ENCODE assay signal across 2 cellular contexts in the genomic region with DNA sequence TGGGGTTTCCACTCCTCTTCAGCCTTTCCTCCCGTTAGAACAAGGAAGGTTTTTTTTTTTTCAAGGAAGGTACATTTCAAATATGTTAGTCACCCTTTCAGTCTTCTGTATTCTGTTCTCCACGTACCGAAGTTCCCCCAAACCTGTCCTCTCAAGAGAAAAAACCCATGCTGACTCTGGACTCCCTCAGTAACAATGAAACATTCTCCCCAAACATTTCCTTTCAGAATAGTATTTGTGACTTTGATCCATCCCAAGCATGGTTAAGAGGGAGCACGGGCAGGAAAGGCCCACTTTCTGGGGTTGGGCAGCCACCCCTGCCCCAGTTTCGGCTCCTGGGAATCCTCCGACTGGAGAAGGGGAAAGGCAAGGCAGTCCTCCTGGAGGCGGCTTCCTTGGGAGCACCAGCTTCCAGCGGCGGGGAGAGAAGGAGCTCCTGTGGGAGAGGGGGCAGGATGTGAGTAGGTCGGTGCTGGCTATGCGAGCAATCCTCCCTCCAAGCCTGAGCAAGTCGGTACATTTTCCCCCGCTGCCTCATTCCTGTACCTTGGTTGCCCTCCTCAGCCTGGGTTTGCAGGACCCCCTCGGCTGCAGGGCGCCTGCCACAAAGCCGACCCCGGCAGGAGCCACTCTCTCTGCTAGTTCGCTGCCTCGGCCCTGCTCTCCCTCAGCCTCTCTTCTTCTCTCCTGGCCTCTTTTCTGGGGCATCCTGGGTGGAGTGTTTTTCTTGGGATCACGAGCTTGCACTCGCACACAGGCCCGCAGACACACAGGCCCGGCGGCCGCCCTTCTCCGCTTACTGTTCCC.
TF ChIP-seq lines count a peak whose summit lies in the region.

No MANE protein-coding gene starts in this region.

TF ChIP-seq in SK-N-SH treated with all-trans-retinoic acid at 6 μM for 48 hours, 23 proteins besides CTCF, POLR2A, EP300 and RAD21 (continued from another document):
- TF ChIP-seq, protein P1, sequence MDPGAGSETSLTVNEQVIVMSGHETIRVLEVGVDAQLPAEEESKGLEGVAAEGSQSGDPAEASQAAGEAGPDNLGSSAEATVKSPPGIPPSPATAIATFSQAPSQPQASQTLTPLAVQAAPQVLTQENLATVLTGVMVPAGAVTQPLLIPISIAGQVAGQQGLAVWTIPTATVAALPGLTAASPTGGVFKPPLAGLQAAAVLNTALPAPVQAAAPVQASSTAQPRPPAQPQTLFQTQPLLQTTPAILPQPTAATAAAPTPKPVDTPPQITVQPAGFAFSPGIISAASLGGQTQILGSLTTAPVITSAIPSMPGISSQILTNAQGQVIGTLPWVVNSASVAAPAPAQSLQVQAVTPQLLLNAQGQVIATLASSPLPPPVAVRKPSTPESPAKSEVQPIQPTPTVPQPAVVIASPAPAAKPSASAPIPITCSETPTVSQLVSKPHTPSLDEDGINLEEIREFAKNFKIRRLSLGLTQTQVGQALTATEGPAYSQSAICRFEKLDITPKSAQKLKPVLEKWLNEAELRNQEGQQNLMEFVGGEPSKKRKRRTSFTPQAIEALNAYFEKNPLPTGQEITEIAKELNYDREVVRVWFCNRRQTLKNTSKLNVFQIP (CRISPR knock-in tag; IDR thresholded peaks at IDR 0.05; ENCODE audit: borderline replicate concordance, low read depth): no peak
- no peak for TF ChIP-seq BACH2 (CRISPR knock-in tag; IDR thresholded peaks at IDR 0.05; ENCODE audit: borderline replicate concordance)
- TF ChIP-seq ISL1 (CRISPR knock-in tag; IDR thresholded peaks at IDR 0.05): no peak
- TF ChIP-seq ZFP3 (CRISPR knock-in tag; IDR thresholded peaks at IDR 0.05): no peak
- no peak for TF ChIP-seq ZC3H10 (CRISPR knock-in tag; IDR thresholded peaks at IDR 0.05)
- TF ChIP-seq ZNF565 (CRISPR knock-in tag; conservative IDR thresholded peaks at IDR 0.05; ENCODE audit: low read depth): no peak
- no peak for TF ChIP-seq TOX (CRISPR knock-in tag; IDR thresholded peaks at IDR 0.05; ENCODE audit: borderline replicate concordance)
- TF ChIP-seq SNAI2 (CRISPR knock-in tag; IDR thresholded peaks at IDR 0.05): no peak
- no peak for TF ChIP-seq ZNF70 (CRISPR knock-in tag; IDR thresholded peaks at IDR 0.05)
- TF ChIP-seq OSR1 (CRISPR knock-in tag; IDR thresholded peaks at IDR 0.05): no peak
- TF ChIP-seq, protein P2, sequence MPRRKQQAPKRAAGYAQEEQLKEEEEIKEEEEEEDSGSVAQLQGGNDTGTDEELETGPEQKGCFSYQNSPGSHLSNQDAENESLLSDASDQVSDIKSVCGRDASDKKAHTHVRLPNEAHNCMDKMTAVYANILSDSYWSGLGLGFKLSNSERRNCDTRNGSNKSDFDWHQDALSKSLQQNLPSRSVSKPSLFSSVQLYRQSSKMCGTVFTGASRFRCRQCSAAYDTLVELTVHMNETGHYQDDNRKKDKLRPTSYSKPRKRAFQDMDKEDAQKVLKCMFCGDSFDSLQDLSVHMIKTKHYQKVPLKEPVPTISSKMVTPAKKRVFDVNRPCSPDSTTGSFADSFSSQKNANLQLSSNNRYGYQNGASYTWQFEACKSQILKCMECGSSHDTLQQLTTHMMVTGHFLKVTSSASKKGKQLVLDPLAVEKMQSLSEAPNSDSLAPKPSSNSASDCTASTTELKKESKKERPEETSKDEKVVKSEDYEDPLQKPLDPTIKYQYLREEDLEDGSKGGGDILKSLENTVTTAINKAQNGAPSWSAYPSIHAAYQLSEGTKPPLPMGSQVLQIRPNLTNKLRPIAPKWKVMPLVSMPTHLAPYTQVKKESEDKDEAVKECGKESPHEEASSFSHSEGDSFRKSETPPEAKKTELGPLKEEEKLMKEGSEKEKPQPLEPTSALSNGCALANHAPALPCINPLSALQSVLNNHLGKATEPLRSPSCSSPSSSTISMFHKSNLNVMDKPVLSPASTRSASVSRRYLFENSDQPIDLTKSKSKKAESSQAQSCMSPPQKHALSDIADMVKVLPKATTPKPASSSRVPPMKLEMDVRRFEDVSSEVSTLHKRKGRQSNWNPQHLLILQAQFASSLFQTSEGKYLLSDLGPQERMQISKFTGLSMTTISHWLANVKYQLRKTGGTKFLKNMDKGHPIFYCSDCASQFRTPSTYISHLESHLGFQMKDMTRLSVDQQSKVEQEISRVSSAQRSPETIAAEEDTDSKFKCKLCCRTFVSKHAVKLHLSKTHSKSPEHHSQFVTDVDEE (CRISPR knock-in tag; IDR thresholded peaks at IDR 0.05): no peak
- TF ChIP-seq, protein P3, sequence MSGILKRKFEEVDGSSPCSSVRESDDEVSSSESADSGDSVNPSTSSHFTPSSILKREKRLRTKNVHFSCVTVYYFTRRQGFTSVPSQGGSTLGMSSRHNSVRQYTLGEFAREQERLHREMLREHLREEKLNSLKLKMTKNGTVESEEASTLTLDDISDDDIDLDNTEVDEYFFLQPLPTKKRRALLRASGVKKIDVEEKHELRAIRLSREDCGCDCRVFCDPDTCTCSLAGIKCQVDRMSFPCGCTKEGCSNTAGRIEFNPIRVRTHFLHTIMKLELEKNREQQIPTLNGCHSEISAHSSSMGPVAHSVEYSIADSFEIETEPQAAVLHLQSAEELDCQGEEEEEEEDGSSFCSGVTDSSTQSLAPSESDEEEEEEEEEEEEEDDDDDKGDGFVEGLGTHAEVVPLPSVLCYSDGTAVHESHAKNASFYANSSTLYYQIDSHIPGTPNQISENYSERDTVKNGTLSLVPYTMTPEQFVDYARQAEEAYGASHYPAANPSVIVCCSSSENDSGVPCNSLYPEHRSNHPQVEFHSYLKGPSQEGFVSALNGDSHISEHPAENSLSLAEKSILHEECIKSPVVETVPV (CRISPR knock-in tag; IDR thresholded peaks at IDR 0.05): no peak
- TF ChIP-seq, protein P4, sequence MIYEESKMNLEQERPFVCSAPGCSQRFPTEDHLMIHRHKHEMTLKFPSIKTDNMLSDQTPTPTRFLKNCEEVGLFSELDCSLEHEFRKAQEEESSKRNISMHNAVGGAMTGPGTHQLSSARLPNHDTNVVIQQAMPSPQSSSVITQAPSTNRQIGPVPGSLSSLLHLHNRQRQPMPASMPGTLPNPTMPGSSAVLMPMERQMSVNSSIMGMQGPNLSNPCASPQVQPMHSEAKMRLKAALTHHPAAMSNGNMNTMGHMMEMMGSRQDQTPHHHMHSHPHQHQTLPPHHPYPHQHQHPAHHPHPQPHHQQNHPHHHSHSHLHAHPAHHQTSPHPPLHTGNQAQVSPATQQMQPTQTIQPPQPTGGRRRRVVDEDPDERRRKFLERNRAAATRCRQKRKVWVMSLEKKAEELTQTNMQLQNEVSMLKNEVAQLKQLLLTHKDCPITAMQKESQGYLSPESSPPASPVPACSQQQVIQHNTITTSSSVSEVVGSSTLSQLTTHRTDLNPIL (CRISPR knock-in tag; IDR thresholded peaks at IDR 0.05; ENCODE audit: low read depth): no peak
- TF ChIP-seq, protein P5, sequence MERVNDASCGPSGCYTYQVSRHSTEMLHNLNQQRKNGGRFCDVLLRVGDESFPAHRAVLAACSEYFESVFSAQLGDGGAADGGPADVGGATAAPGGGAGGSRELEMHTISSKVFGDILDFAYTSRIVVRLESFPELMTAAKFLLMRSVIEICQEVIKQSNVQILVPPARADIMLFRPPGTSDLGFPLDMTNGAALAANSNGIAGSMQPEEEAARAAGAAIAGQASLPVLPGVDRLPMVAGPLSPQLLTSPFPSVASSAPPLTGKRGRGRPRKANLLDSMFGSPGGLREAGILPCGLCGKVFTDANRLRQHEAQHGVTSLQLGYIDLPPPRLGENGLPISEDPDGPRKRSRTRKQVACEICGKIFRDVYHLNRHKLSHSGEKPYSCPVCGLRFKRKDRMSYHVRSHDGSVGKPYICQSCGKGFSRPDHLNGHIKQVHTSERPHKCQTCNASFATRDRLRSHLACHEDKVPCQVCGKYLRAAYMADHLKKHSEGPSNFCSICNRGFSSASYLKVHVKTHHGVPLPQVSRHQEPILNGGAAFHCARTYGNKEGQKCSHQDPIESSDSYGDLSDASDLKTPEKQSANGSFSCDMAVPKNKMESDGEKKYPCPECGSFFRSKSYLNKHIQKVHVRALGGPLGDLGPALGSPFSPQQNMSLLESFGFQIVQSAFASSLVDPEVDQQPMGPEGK (CRISPR knock-in tag; IDR thresholded peaks at IDR 0.05; ENCODE audit: borderline replicate concordance): no peak

TF ChIP-seq in SK-N-SH, 30 proteins besides CTCF, POLR2A, EP300 and RAD21 (continued from another document):
- TF ChIP-seq, protein P6, sequence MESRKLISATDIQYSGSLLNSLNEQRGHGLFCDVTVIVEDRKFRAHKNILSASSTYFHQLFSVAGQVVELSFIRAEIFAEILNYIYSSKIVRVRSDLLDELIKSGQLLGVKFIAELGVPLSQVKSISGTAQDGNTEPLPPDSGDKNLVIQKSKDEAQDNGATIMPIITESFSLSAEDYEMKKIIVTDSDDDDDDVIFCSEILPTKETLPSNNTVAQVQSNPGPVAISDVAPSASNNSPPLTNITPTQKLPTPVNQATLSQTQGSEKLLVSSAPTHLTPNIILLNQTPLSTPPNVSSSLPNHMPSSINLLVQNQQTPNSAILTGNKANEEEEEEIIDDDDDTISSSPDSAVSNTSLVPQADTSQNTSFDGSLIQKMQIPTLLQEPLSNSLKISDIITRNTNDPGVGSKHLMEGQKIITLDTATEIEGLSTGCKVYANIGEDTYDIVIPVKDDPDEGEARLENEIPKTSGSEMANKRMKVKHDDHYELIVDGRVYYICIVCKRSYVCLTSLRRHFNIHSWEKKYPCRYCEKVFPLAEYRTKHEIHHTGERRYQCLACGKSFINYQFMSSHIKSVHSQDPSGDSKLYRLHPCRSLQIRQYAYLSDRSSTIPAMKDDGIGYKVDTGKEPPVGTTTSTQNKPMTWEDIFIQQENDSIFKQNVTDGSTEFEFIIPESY (IDR thresholded peaks at IDR 0.05; ENCODE audit: borderline replicate concordance, low read depth): no peak
- TF ChIP-seq ELF1 (IDR thresholded peaks at IDR 0.05) (no peak), RXRA (IDR thresholded peaks at IDR 0.05; ENCODE audit: borderline replicate concordance, low read depth) (no peak), GABPA (IDR thresholded peaks at IDR 0.05; ENCODE audit: low read depth) (no peak), MXI1 (IDR thresholded peaks at IDR 0.05; ENCODE audit: low read depth, low read length) (no peak), FOXJ3 (CRISPR knock-in tag; IDR thresholded peaks at IDR 0.05) (no peak)
- TF ChIP-seq, protein P7, sequence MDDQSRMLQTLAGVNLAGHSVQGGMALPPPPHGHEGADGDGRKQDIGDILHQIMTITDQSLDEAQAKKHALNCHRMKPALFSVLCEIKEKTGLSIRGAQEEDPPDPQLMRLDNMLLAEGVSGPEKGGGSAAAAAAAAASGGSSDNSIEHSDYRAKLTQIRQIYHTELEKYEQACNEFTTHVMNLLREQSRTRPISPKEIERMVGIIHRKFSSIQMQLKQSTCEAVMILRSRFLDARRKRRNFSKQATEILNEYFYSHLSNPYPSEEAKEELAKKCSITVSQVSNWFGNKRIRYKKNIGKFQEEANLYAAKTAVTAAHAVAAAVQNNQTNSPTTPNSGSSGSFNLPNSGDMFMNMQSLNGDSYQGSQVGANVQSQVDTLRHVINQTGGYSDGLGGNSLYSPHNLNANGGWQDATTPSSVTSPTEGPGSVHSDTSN (IDR thresholded peaks at IDR 0.05): no peak
- TF ChIP-seq, protein P8, sequence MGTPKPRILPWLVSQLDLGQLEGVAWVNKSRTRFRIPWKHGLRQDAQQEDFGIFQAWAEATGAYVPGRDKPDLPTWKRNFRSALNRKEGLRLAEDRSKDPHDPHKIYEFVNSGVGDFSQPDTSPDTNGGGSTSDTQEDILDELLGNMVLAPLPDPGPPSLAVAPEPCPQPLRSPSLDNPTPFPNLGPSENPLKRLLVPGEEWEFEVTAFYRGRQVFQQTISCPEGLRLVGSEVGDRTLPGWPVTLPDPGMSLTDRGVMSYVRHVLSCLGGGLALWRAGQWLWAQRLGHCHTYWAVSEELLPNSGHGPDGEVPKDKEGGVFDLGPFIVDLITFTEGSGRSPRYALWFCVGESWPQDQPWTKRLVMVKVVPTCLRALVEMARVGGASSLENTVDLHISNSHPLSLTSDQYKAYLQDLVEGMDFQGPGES (IDR thresholded peaks at IDR 0.05; ENCODE audit: low read depth, low read length): no peak
- TF ChIP-seq, protein P9, sequence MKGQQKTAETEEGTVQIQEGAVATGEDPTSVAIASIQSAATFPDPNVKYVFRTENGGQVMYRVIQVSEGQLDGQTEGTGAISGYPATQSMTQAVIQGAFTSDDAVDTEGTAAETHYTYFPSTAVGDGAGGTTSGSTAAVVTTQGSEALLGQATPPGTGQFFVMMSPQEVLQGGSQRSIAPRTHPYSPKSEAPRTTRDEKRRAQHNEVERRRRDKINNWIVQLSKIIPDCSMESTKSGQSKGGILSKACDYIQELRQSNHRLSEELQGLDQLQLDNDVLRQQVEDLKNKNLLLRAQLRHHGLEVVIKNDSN (IDR thresholded peaks at IDR 0.05; ENCODE audit: borderline replicate concordance, low read depth): no peak
